Comparison of ENCODE assay signal across 8 cellular contexts in the genomic region with DNA sequence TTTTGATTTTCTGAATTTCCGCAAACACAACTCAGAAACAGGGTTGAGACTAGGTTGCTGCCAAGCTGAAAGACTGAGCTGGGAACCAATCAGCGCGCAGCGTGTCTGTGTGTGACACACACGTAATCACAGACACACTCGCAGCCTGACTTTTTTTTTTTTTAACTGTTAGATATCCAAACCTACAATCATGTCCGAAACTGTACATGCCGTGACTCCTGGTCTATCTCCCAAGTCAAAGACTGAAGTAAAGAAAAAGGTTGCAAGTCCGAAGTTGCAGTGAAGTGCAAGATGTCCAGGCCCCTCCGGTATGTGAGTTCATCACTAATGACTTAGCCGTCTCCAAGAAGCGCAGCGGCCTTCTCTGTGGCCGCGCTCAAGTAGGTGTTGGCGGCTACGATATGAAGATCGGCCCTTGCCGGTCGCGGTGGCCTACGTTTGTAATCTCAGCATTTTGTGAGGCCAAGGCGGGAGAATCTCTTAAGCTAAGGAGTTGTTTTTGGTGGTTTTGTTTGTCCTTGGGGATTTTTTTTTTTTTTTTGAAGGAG.
DNase-seq lines count a peak whose midpoint lies in the region; ATAC-seq and TF ChIP-seq lines count a peak whose summit lies in the region.

No MANE protein-coding gene starts in this region.

- H4K20me1 ChIP-seq in PC-3 (ENCODE audit: low read length), result peaks cover 31% of the 10 kb centered on the region

- H3F3A ChIP-seq in PC-3 (ENCODE audit: low read length, unreplicated experiment), result peaks cover 23% of the 10 kb centered on the region

- H3K4me3 ChIP-seq in PC-3 (ENCODE audit: low read length) (peak overlapping the region; percentile 93), esophagus muscularis mucosa (peak overlapping the region; percentile 62 to 67 (median 64)), mucosa of stomach (ENCODE audit: low read length) (peak overlapping the region; percentile 51)

- no TSS peak for BruUV-seq in PC-3 (replicated peaks; lab: Mats Ljungman, UMichigan)

- ATAC-seq in HG03196 (IDR thresholded peaks at IDR 0.05; ENCODE audit: unreplicated experiment) (peak; percentile 24), PC-3 (peak; percentile 29)
- ATAC-seq in stimulated activated naive CD8-positive, alpha-beta T cell treated with anti-CD3 and anti-CD28 coated beads, Interleukin-15, amount 100 ng/mL, for 72 hours, result peak; percentile 47

- TF ChIP-seq CTCF in GM10266 (IDR thresholded peaks at IDR 0.05; ENCODE audit: control insufficient read depth, insufficient read depth, low read depth, missing control alignments), result no peak
- TF ChIP-seq CTCF in PC-3 (conservative IDR thresholded peaks at IDR 0.05; ENCODE audit: low read depth, low read length), result no peak
- TF ChIP-seq CTCF in esophagus muscularis mucosa (IDR thresholded peaks at IDR 0.05), result no peak

- TF ChIP-seq POLR2A in esophagus muscularis mucosa (IDR thresholded peaks at IDR 0.05; ENCODE audit: low read depth), result no peak

- no peaks in the 10 kb centered on the region for H3K9me3 Mint-ChIP-seq in activated T-helper 1 cell treated with anti-CD3 and anti-CD28 coated beads, Interleukin-12 subunit alpha, Interleukin-12 subunit beta, Interleukin-2, Interleukin-4 antibody, amounts not matched to agents 30 ng/mL and 10 ng/mL and 1 ng/mL, durations not matched to agents 14 hours and 24 hours and 36 hours
- H3K9me3 Mint-ChIP-seq in stimulated activated naive CD8-positive, alpha-beta T cell treated with anti-CD3 and anti-CD28 coated beads, Interleukin-15, amount 100 ng/mL, for 72 hours, result no peaks in the 10 kb centered on the region

- no peaks in the 10 kb centered on the region; the same call in 1 of the 2 replicates for H3K36me3 ChIP-seq in PC-3 (ENCODE audit: low read depth, low read length)
- no peaks in the 10 kb centered on the region for H3K36me3 ChIP-seq in esophagus muscularis mucosa
- no peaks in the 10 kb centered on the region for H3K36me3 ChIP-seq in mucosa of stomach (ENCODE audit: control insufficient read depth, insufficient read depth, low read length)

- H3K27ac ChIP-seq in PC-3 (ENCODE audit: low read length), result peak overlapping the region; percentile 70
- H3K27ac ChIP-seq in esophagus muscularis mucosa (replicated peaks in 1 of 4), result peak overlapping the region; percentile 88 to 95 (median 94)

- DNase-seq in GM10266 (ENCODE audit: extremely low spot score), result peak; percentile 65
- DNase-seq in PC-3, result peak; percentile 87
- DNase-seq in activated T-helper 1 cell treated with anti-CD3 and anti-CD28 coated beads, Interleukin-12 subunit alpha, Interleukin-12 subunit beta, Interleukin-2, Interleukin-4 antibody, amounts not matched to agents 30 ng/mL and 10 ng/mL and 1 ng/mL, durations not matched to agents 14 hours and 24 hours and 36 hours (ENCODE audit: low spot score), result peak; percentile 82
- peak; percentile 95 for DNase-seq in esophagus muscularis mucosa (ENCODE audit: extremely low spot score)
- peak; percentile 81 to 85 for DNase-seq in stimulated activated naive CD8-positive, alpha-beta T cell treated with anti-CD3 and anti-CD28 coated beads, Interleukin-15, amount 100 ng/mL, for 72 hours
- no peak for DNase-seq in SW 1271 (lab: John Stamatoyannopoulos, UW)

- H3K9me3 ChIP-seq in PC-3 (ENCODE audit: low read length) (no peaks in the 10 kb centered on the region), esophagus muscularis mucosa (no peaks in the 10 kb centered on the region), mucosa of stomach (ENCODE audit: control insufficient read depth, low read length) (no peaks in the 10 kb centered on the region)

- peak overlapping the region; percentile 92 for H3K4me3 Mint-ChIP-seq in activated T-helper 1 cell treated with anti-CD3 and anti-CD28 coated beads, Interleukin-12 subunit alpha, Interleukin-12 subunit beta, Interleukin-2, Interleukin-4 antibody, amounts not matched to agents 30 ng/mL and 10 ng/mL and 1 ng/mL, durations not matched to agents 14 hours and 24 hours and 36 hours
- peak overlapping the region; percentile 80 to 92 for H3K4me3 Mint-ChIP-seq in stimulated activated naive CD8-positive, alpha-beta T cell treated with anti-CD3 and anti-CD28 coated beads, Interleukin-15, amount 100 ng/mL, for 72 hours

- peak overlapping the region; percentile 42; the same call in 1 of the 2 replicates for H2AFZ ChIP-seq in PC-3 (ENCODE audit: low read length)

- 4% methylated on average over 23 of the region's 23 CpGs for WGBS in esophagus muscularis mucosa

- POLR2A ChIA-PET in PC-3 (lab: Charles Lee; ENCODE audit: unreplicated experiment), result interaction anchor here (0.5 to 2.7 kb wide), 6 partner anchors 12 to 90 kb away, joined by 3 to 14 read pairs (median 4); a partner anchor contains a TSS

- no peaks in the 10 kb centered on the region for H3K9me2 ChIP-seq in PC-3 (replicated peaks; ENCODE audit: low read length)

- peak overlapping the region; percentile 95 for H3K27ac Mint-ChIP-seq in activated T-helper 1 cell treated with anti-CD3 and anti-CD28 coated beads, Interleukin-12 subunit alpha, Interleukin-12 subunit beta, Interleukin-2, Interleukin-4 antibody, amounts not matched to agents 30 ng/mL and 10 ng/mL and 1 ng/mL, durations not matched to agents 14 hours and 24 hours and 36 hours
- H3K27ac Mint-ChIP-seq in stimulated activated naive CD8-positive, alpha-beta T cell treated with anti-CD3 and anti-CD28 coated beads, Interleukin-15, amount 100 ng/mL, for 72 hours, result peak overlapping the region; percentile 98 to 100

- CTCF ChIA-PET in PC-3 (lab: Charles Lee), result no interaction called here

- H3K27me3 Mint-ChIP-seq in activated T-helper 1 cell treated with anti-CD3 and anti-CD28 coated beads, Interleukin-12 subunit alpha, Interleukin-12 subunit beta, Interleukin-2, Interleukin-4 antibody, amounts not matched to agents 30 ng/mL and 10 ng/mL and 1 ng/mL, durations not matched to agents 14 hours and 24 hours and 36 hours (ENCODE audit: insufficient read depth), result no peaks in the 10 kb centered on the region
- H3K27me3 Mint-ChIP-seq in stimulated activated naive CD8-positive, alpha-beta T cell treated with anti-CD3 and anti-CD28 coated beads, Interleukin-15, amount 100 ng/mL, for 72 hours, result no peaks in the 10 kb centered on the region

- intact Hi-C loops in PC-3 (cut with micrococcal nuclease) (loop anchor here (1.0 to 5.0 kb wide), 6 partner anchors 21 to 1617 kb away; a partner anchor contains a TSS), esophagus muscularis mucosa (cut with DNase I) (no loop called here)
- intact Hi-C loops in activated T-helper 1 cell treated with anti-CD3 and anti-CD28 coated beads, Interleukin-12 subunit alpha, Interleukin-12 subunit beta, Interleukin-2, Interleukin-4 antibody, amounts not matched to agents 30 ng/mL and 10 ng/mL and 1 ng/mL, durations not matched to agents 14 hours and 24 hours and 36 hours (cut with micrococcal nuclease), result loop anchor here (1.0 to 5.0 kb wide), 4 partner anchors 20 to 1697 kb away; a partner anchor contains a TSS

- H3K4me1 Mint-ChIP-seq in activated T-helper 1 cell treated with anti-CD3 and anti-CD28 coated beads, Interleukin-12 subunit alpha, Interleukin-12 subunit beta, Interleukin-2, Interleukin-4 antibody, amounts not matched to agents 30 ng/mL and 10 ng/mL and 1 ng/mL, durations not matched to agents 14 hours and 24 hours and 36 hours (ENCODE audit: low read depth), result peaks cover 45% of the 10 kb centered on the region
- H3K4me1 Mint-ChIP-seq in stimulated activated naive CD8-positive, alpha-beta T cell treated with anti-CD3 and anti-CD28 coated beads, Interleukin-15, amount 100 ng/mL, for 72 hours, result peaks cover 64% of the 10 kb centered on the region

- peaks cover 17% of the 10 kb centered on the region; the same call in 1 of the 2 replicates for H3K4me1 ChIP-seq in PC-3 (ENCODE audit: insufficient read depth, low read length)
- peaks cover 12 to 49% (median 38%) of the 10 kb centered on the region in 4 donors for H3K4me1 ChIP-seq in esophagus muscularis mucosa
- H3K4me1 ChIP-seq in mucosa of stomach (ENCODE audit: control insufficient read depth, insufficient read depth, low read length), result peaks cover 20% of the 10 kb centered on the region

- peak overlapping the region; percentile 98 for H3K4me2 ChIP-seq in PC-3 (ENCODE audit: low read length)

- no peak for TF ChIP-seq EP300 in esophagus muscularis mucosa (IDR thresholded peaks at IDR 0.05)

- H3K36me3 Mint-ChIP-seq in activated T-helper 1 cell treated with anti-CD3 and anti-CD28 coated beads, Interleukin-12 subunit alpha, Interleukin-12 subunit beta, Interleukin-2, Interleukin-4 antibody, amounts not matched to agents 30 ng/mL and 10 ng/mL and 1 ng/mL, durations not matched to agents 14 hours and 24 hours and 36 hours (ENCODE audit: low read depth), result peaks cover 7% of the 10 kb centered on the region

- no peaks in the 10 kb centered on the region for H3K27me3 ChIP-seq in PC-3 (ENCODE audit: low read length)
- H3K27me3 ChIP-seq in esophagus muscularis mucosa, result peaks cover 0 to 18% (median 0%) of the 10 kb centered on the region in 4 donors
- H3K27me3 ChIP-seq in mucosa of stomach (ENCODE audit: control insufficient read depth, insufficient read depth, low read length), result peaks cover 16% of the 10 kb centered on the region

- H3K79me2 ChIP-seq in PC-3 (ENCODE audit: low read length), result peaks cover 49% of the 10 kb centered on the region

- H3K9ac ChIP-seq in PC-3 (ENCODE audit: low read length) (peak overlapping the region; percentile 91), mucosa of stomach (ENCODE audit: low read length) (peak overlapping the region; percentile 91)

Comparison
In these comparisons a context has a peak if more than half of its experiments do, and no peak if none do; other contexts are left out.
1. DNase-seq: peak in GM10266 (single experiment), PC-3 (single experiment), activated T-helper 1 cell treated with anti-CD3 and anti-CD28 coated beads, Interleukin-12 subunit alpha, Interleukin-12 subunit beta, Interleukin-2, Interleukin-4 antibody, amounts not matched to agents 30 ng/mL and 10 ng/mL and 1 ng/mL, durations not matched to agents 14 hours and 24 hours and 36 hours (single experiment), esophagus muscularis mucosa (single experiment) and stimulated activated naive CD8-positive, alpha-beta T cell treated with anti-CD3 and anti-CD28 coated beads, Interleukin-15, amount 100 ng/mL, for 72 hours (2 of 2); none in SW 1271 (0 of 2).
2. Peak in every context shown above with its lines, with median percentiles within 50 percentile points of each other: ATAC-seq and H3K4me3 ChIP-seq.